In genomic region chr10:76133597-76134255, GRCh38 we compare ENCODE assay signal across 17 cellular contexts.
DNase-seq lines count a peak whose midpoint lies in the region; ATAC-seq and TF ChIP-seq lines count a peak whose summit lies in the region.
"Had no signal": no experiment of that assay in that cellular context is flagged by ENCODE, and none has a peak within 500 bp of the region (broad histone marks: within the 10 kb centered on the region; RNA-seq: fewer than 3 reads in every experiment).

No MANE protein-coding gene starts in this region.

- H3K4me3 ChIP-seq in psoas muscle, result no peak overlapping the region
- H3K4me3 ChIP-seq: adrenal gland, cardiac muscle cell, spleen, upper lobe of left lung had no signal

- no peak overlapping the region for H3K27ac ChIP-seq in psoas muscle
- H3K27ac ChIP-seq: adrenal gland, cardiac muscle cell, spleen had no signal

- DNase-seq in AG09319 (ENCODE audit: extremely low read depth, low read depth) (peak; percentile 69), NCI-H128 (lab: John Stamatoyannopoulos, UW; ENCODE audit: unreplicated experiment) (peak; percentile 8), NCI-H748 (lab: John Stamatoyannopoulos, UW; ENCODE audit: unreplicated experiment) (peak; percentile 73), islet precursor cell (peak; percentile 54), inferior parietal cortex (ENCODE audit: extremely low spot score) (no peak), psoas muscle (no peak)
- no peak for DNase-seq in activated CD4-positive, alpha-beta T cell treated with anti-CD3 and anti-CD28 coated beads for 4 hours
- DNase-seq: activated CD8-positive, alpha-beta T cell treated with anti-CD3 and anti-CD28 coated beads, Interleukin-2, amount 10 ng/mL, durations not matched to agents 7 days and 5 days; adrenal gland; left cardiac atrium; NCI-H1694 treated with DMSO at 0.1 percent for 48 hours; spleen; T-helper 1 cell; upper lobe of left lung had no signal

- WGBS in psoas muscle, 3 donors, result 67 to 79% (median 69%) methylated on average over 11 of the region's 11 CpGs

- no peaks in the 10 kb centered on the region for H3K27me3 ChIP-seq in psoas muscle (ENCODE audit: insufficient read depth in 3 of 3, low read length in 2 of 3)
- H3K27me3 ChIP-seq: adrenal gland, cardiac muscle cell, spleen, upper lobe of left lung had no signal

- H3K36me3 ChIP-seq in psoas muscle (ENCODE audit: insufficient read depth in 1 of 2, low read depth in 1 of 2), result no peaks in the 10 kb centered on the region
- H3K36me3 ChIP-seq: adrenal gland, cardiac muscle cell, spleen, upper lobe of left lung had no signal

- intact Hi-C loops in psoas muscle (cut with DNase I), result no loop called here

- TF ChIP-seq CTCF in AG09319 (IDR thresholded peaks at IDR 0.05; ENCODE audit: low read depth, low read length) (no peak), psoas muscle (IDR thresholded peaks at IDR 0.05) (no peak)

- no peaks in the 10 kb centered on the region for H3K9me3 ChIP-seq in psoas muscle
- H3K9me3 ChIP-seq: adrenal gland, spleen, upper lobe of left lung had no signal

- ATAC-seq in GM21619 (IDR thresholded peaks at IDR 0.05; ENCODE audit: unreplicated experiment), result no peak
- no peak for ATAC-seq in psoas muscle
- ATAC-seq: activated CD8-positive, alpha-beta T cell treated with anti-CD3 and anti-CD28 coated beads, Interleukin-2, amount 10 ng/mL, durations not matched to agents 7 days and 5 days; left cardiac atrium; stimulated activated effector memory CD8-positive, alpha-beta T cell treated with anti-CD3 and anti-CD28 coated beads, Interleukin-12 subunit alpha, Interleukin-12 subunit beta, amount 100 ng/mL, for 72 hours had no signal

- H3K4me1 ChIP-seq in psoas muscle, result no peaks in the 10 kb centered on the region
- H3K4me1 ChIP-seq: adrenal gland, spleen, upper lobe of left lung had no signal

Comparison
In these comparisons a context has a peak if more than half of its experiments do, and no peak if none do; other contexts are left out.
1. DNase-seq: peak in AG09319 (single experiment), NCI-H128 (single experiment), NCI-H748 (single experiment) and islet precursor cell (single experiment); none in inferior parietal cortex (single experiment), activated CD4-positive, alpha-beta T cell treated with anti-CD3 and anti-CD28 coated beads for 4 hours (0 of 2) and psoas muscle (0 of 2).